In genomic region chr19:48487544-48487943, GRCh38 we compare ENCODE assay signal across 18 cellular contexts. TPM values are rescaled to one million over a fixed set of nuclear protein-coding genes. Genes with fewer than 3 reads are reported as not detected.
DNase-seq lines count a peak whose midpoint lies in the region; ATAC-seq, FAIRE-seq and TF ChIP-seq lines count a peak whose summit lies in the region.
"Had no signal": no experiment of that assay in that cellular context is flagged by ENCODE, and none has a peak within 500 bp of the region (broad histone marks: within the 10 kb centered on the region; RNA-seq: fewer than 3 reads in every experiment).

No MANE protein-coding gene starts in this region.

- 55 to 63% methylated on average over 4 to 6 of the region's 6 CpGs for WGBS in esophagus squamous epithelium, 2 donors

- FAIRE-seq in RCC 7860 (lab: Jason Lieb, UNC) (no peak), GM19239 (lab: Jason Lieb, UNC) (no peak)
- FAIRE-seq: D721Med had no signal

- no peaks in the 10 kb centered on the region for H3K27me3 ChIP-seq in BLaER1
- no peaks in the 10 kb centered on the region for H3K27me3 ChIP-seq in esophagus squamous epithelium
- peaks cover 20 to 25% (median 23%) of the 10 kb centered on the region in 3 donors for H3K27me3 ChIP-seq in gastrocnemius medialis
- H3K27me3 ChIP-seq: hepatocyte had no signal

- H3K27ac ChIP-seq in BLaER1 (no peak overlapping the region), esophagus squamous epithelium (peak overlapping the region; percentile 76 to 89 (median 82)), gastrocnemius medialis (peak overlapping the region in 3 of 4 donors; percentile 18 to 51 (median 25))
- H3K27ac ChIP-seq: hepatocyte had no signal

- intact Hi-C loops in esophagus squamous epithelium (cut with DNase I) (no loop called here), gastrocnemius medialis (cut with DNase I; ENCODE audit: low total_unique reads) (no loop called here)

- H3K9ac ChIP-seq in BLaER1: 0 out of 2 replicates have a peak overlapping the region, but pooled peaks have one; percentile 4

- H4K20me1 ChIP-seq in BLaER1: no peaks in the 10 kb centered on the region

- peak; percentile 44 for DNase-seq in RCC 7860 (ENCODE audit: low spot score)
- no peak for DNase-seq in esophagus squamous epithelium (lab: John Stamatoyannopoulos, UW)
- no peak for DNase-seq in gastrocnemius medialis
- no peak for DNase-seq in occipital lobe (lab: John Stamatoyannopoulos, UW)
- DNase-seq in NCI-H1436 (lab: John Stamatoyannopoulos, UW): no peak
- DNase-seq in GM19239 (ENCODE audit: insufficient read length, low spot score): no peak
- no peak for DNase-seq in stimulated activated naive CD8-positive, alpha-beta T cell treated with anti-CD3 and anti-CD28 coated beads, Interleukin-15, Interleukin-2, amounts not matched to agents 100 U/mL and 50 U/mL, for 24 hours
- DNase-seq: activated B cell treated with CpG ODN at 0.5 μM for 24 hours; activated CD8-positive, alpha-beta memory T cell treated with anti-CD3 and anti-CD28 coated beads for 24 hours; naive thymus-derived CD8-positive, alpha-beta T cell; NCI-H2107; NCI-H774; retina; T-helper 17 cell had no signal

- H3K4me2 ChIP-seq in BLaER1: no peak overlapping the region
- H3K4me2 ChIP-seq: hepatocyte had no signal

- H3K36me3 ChIP-seq in BLaER1 (no peaks in the 10 kb centered on the region; the same call in 1 of the 2 replicates), esophagus squamous epithelium (peaks cover 0 to 4% (median 0%) of the 10 kb centered on the region in 3 donors), gastrocnemius medialis (no peaks in the 10 kb centered on the region)

- in situ Hi-C loops in gastrocnemius medialis (cut with MboI; ENCODE audit: low sequenced_read_pairs in 4 of 4): no loop called here

- H3K9me3 ChIP-seq in BLaER1: no peaks in the 10 kb centered on the region
- H3K9me3 ChIP-seq in esophagus squamous epithelium: no peaks in the 10 kb centered on the region
- H3K9me3 ChIP-seq in gastrocnemius medialis: no peaks in the 10 kb centered on the region

- no peak overlapping the region for H3K4me3 ChIP-seq in BLaER1
- H3K4me3 ChIP-seq in esophagus squamous epithelium: no peak overlapping the region
- no peak overlapping the region for H3K4me3 ChIP-seq in gastrocnemius medialis
- H3K4me3 ChIP-seq: hepatocyte had no signal

- H3K4me1 ChIP-seq in BLaER1: peaks cover 44% of the 10 kb centered on the region
- H3K4me1 ChIP-seq in esophagus squamous epithelium: peaks cover 7 to 66% (median 32%) of the 10 kb centered on the region in 3 donors
- H3K4me1 ChIP-seq in gastrocnemius medialis: peaks cover 9 to 10% of the 10 kb centered on the region in 2 donors

- peak in 1 of 2 donors; percentile 9 for ATAC-seq in gastrocnemius medialis
- ATAC-seq in stimulated activated naive CD8-positive, alpha-beta T cell treated with anti-CD3 and anti-CD28 coated beads, Interleukin-15, Interleukin-2, amounts not matched to agents 100 U/mL and 50 U/mL, for 24 hours: no peak
- ATAC-seq: naive thymus-derived CD8-positive, alpha-beta T cell; T-helper 17 cell had no signal

- TF ChIP-seq CTCF in esophagus squamous epithelium (IDR thresholded peaks at IDR 0.05) (no peak), gastrocnemius medialis (IDR thresholded peaks at IDR 0.05 in 4 of 5, conservative IDR thresholded peaks at IDR 0.05 in 1 of 5) (no peak)

- TF ChIP-seq POLR2A in esophagus squamous epithelium (IDR thresholded peaks at IDR 0.05): no peak
- TF ChIP-seq POLR2A in gastrocnemius medialis (IDR thresholded peaks at IDR 0.05): no peak

RNA-seq across cellular contexts. Expression of gene CYTH2, which starts 18.4 kb away (rescaled TPM):
- total RNA-seq in esophagus squamous epithelium: 100 to 1,000 TPM in 1 of 4 donors, 10 to 100 TPM in 3; 40.8 to 101 (median 47.8) TPM
- total RNA-seq in gastrocnemius medialis: 10 to 100 TPM; 24.3 to 35.2 (median 26.9) TPM
- 71.0 TPM for total RNA-seq in occipital lobe

RNA-seq across cellular contexts. Expression of gene LMTK3, which starts 24.1 kb away (rescaled TPM):
- total RNA-seq in esophagus squamous epithelium (1 to 10 TPM; 2.1 to 7.8 (median 2.8) TPM), gastrocnemius medialis (not detected), occipital lobe (9.5 TPM)
- total RNA-seq: RPMI7951 had no signal

RNA-seq across cellular contexts. Expression of gene KCNJ14, which starts 32.2 kb away (rescaled TPM):
- 1 to 10 TPM in 1 of 4 donors, under 1 TPM in 3; 0.57 to 1.3 (median 0.92) TPM for total RNA-seq in esophagus squamous epithelium
- 1 to 10 TPM in 2 of 4 donors, under 1 TPM in 2; 0.19 to 1.9 (median 0.92) TPM for total RNA-seq in gastrocnemius medialis
- total RNA-seq in occipital lobe: 0.47 TPM

RNA-seq across cellular contexts. Expression of gene GRWD1, which starts 41.8 kb away (rescaled TPM):
- total RNA-seq in esophagus squamous epithelium: 10 to 100 TPM; 33.0 to 43.9 (median 34.6) TPM
- 10 to 100 TPM; 27.8 to 36.0 (median 31.2) TPM for total RNA-seq in gastrocnemius medialis
- total RNA-seq in occipital lobe: 9.7 TPM
